ENCODE assay signal across 19 cellular contexts in the genomic region with DNA sequence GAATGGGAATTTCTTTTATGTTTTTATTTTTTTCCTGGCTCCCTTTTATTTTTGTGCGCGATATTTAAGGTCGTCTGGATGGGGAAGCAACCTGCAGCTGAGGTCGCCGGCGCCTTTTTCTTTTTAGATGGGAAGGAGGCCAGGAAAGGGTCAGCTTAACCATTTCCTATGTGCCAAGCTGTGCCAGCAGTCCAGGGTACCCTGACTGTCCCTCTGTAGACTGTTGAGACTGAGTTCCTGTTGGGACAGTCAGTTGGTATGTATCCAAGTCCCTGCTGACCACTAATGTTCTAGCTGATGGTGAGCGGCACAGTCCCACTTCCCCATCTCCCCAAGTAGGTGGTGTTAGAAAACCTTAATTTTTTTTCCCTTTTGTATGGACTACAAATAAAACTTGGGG. TPM values are rescaled to one million over a fixed set of nuclear protein-coding genes. Genes with fewer than 3 reads are reported as not detected.
"Had no signal": no experiment of that assay in that cellular context is flagged by ENCODE, and none has a peak within 500 bp of the region (broad histone marks: within the 10 kb centered on the region; RNA-seq: fewer than 3 reads in every experiment).

No MANE protein-coding gene starts in this region.

- H3K9me3 Mint-ChIP-seq: activated naive CD8-positive, alpha-beta T cell treated with anti-CD3 and anti-CD28 coated beads, Interleukin-2, amount 10 ng/mL, durations not matched to agents 7 days and 5 days; natural killer cell treated with Interleukin-12 subunit alpha and Interleukin-12 subunit beta and Interleukin-15 and Interleukin-18, amount 100 ng/mL, for 72 hours; stimulated activated naive CD8-positive, alpha-beta T cell treated with anti-CD3 and anti-CD28 coated beads, Interleukin-15, Interleukin-2, amounts not matched to agents 100 ng/mL and 50 ng/mL, for 24 hours had no signal

- H3K27me3 Mint-ChIP-seq: activated naive CD8-positive, alpha-beta T cell treated with anti-CD3 and anti-CD28 coated beads, Interleukin-2, amount 10 ng/mL, durations not matched to agents 7 days and 5 days; natural killer cell treated with Interleukin-12 subunit alpha and Interleukin-12 subunit beta and Interleukin-15 and Interleukin-18, amount 100 ng/mL, for 72 hours; stimulated activated naive CD8-positive, alpha-beta T cell treated with anti-CD3 and anti-CD28 coated beads, Interleukin-15, Interleukin-2, amounts not matched to agents 100 ng/mL and 50 ng/mL, for 24 hours had no signal

- H3K9me3 ChIP-seq: body of pancreas, neutrophil, suprapubic skin, transverse colon had no signal

- H3K4me3 Mint-ChIP-seq: activated naive CD8-positive, alpha-beta T cell treated with anti-CD3 and anti-CD28 coated beads, Interleukin-2, amount 10 ng/mL, durations not matched to agents 7 days and 5 days; natural killer cell treated with Interleukin-12 subunit alpha and Interleukin-12 subunit beta and Interleukin-15 and Interleukin-18, amount 100 ng/mL, for 72 hours; stimulated activated naive CD8-positive, alpha-beta T cell treated with anti-CD3 and anti-CD28 coated beads, Interleukin-15, Interleukin-2, amounts not matched to agents 100 ng/mL and 50 ng/mL, for 24 hours had no signal

- ATAC-seq: body of pancreas; esophagus mucosa; natural killer cell treated with Interleukin-12 subunit alpha and Interleukin-12 subunit beta and Interleukin-15 and Interleukin-18, amount 100 ng/mL, for 72 hours had no signal

- H3K27ac ChIP-seq: body of pancreas, coronary artery, neutrophil, parathyroid adenoma, suprapubic skin, transverse colon, VCaP had no signal

- H3K27ac Mint-ChIP-seq: activated naive CD8-positive, alpha-beta T cell treated with anti-CD3 and anti-CD28 coated beads, Interleukin-2, amount 10 ng/mL, durations not matched to agents 7 days and 5 days; natural killer cell treated with Interleukin-12 subunit alpha and Interleukin-12 subunit beta and Interleukin-15 and Interleukin-18, amount 100 ng/mL, for 72 hours; stimulated activated naive CD8-positive, alpha-beta T cell treated with anti-CD3 and anti-CD28 coated beads, Interleukin-15, Interleukin-2, amounts not matched to agents 100 ng/mL and 50 ng/mL, for 24 hours had no signal

- H3K4me3 ChIP-seq: body of pancreas, coronary artery, suprapubic skin, transverse colon had no signal

- H3K27me3 ChIP-seq: body of pancreas, neutrophil, suprapubic skin, transverse colon had no signal

- DNase-seq: activated CD4-positive, alpha-beta T cell treated with anti-CD3 and anti-CD28 coated beads, Interleukin-2, amount 50 U/mL, for 1 hour; activated CD4-positive, CD25-positive, alpha-beta regulatory T cell treated with anti-CD3 and anti-CD28 coated beads, Interleukin-2, amount 50 U/mL, for 72 hours; activated CD8-positive, alpha-beta memory T cell treated with anti-CD3 and anti-CD28 coated beads for 24 hours; activated CD8-positive, alpha-beta memory T cell treated with anti-CD3 and anti-CD28 coated beads, Interleukin-2, amount 50 U/mL, for 48 hours; activated naive CD8-positive, alpha-beta T cell treated with anti-CD3 and anti-CD28 coated beads, Interleukin-2, amount 10 ng/mL, durations not matched to agents 7 days and 5 days; body of pancreas; central memory CD4-positive, alpha-beta T cell; stimulated activated CD4-positive, alpha-beta T cell treated with anti-CD3 and anti-CD28 coated beads, Interleukin-12 subunit alpha, Interleukin-12 subunit beta, amount 100 ng/mL, for 4 hours; stimulated activated CD4-positive, alpha-beta T cell treated with anti-CD3 and anti-CD28 coated beads, Interleukin-1b, Interleukin-23, amount 100 ng/mL, for 48 hours; T-helper 2 cell; transverse colon had no signal

RNA-seq across cellular contexts. Expression of a gene that starts 34.1 kb away (rescaled TPM):
- total RNA-seq: natural killer cell treated with Interleukin-12 subunit alpha and Interleukin-12 subunit beta and Interleukin-15 and Interleukin-18, amount 100 ng/mL, for 72 hours had no signal
